8 cellular contexts compared by ENCODE assay signal in genomic region chr15:76196949-76197315, GRCh38.
DNase-seq lines count a peak whose midpoint lies in the region; ATAC-seq and TF ChIP-seq lines count a peak whose summit lies in the region.
"Had no signal": no experiment of that assay in that cellular context is flagged by ENCODE, and none has a peak within 500 bp of the region (broad histone marks: within the 10 kb centered on the region; RNA-seq: fewer than 3 reads in every experiment).

No MANE protein-coding gene starts in this region.

- no peaks in the 10 kb centered on the region for H3K9me3 ChIP-seq in SK-N-MC (ENCODE audit: low read depth, low read length)
- no peaks in the 10 kb centered on the region for H3K9me3 ChIP-seq in thoracic aorta

- no peak for ATAC-seq in thoracic aorta (ENCODE audit: insufficient number of reproducible peaks, low FRiP score, low read depth)

- H3K27ac ChIP-seq in SK-N-MC (no peak overlapping the region), epithelial cell of prostate (peak overlapping the region; percentile 80), thoracic aorta (peak overlapping the region; percentile 36 to 43)

- peaks cover 26 to 47% of the 10 kb centered on the region in 2 donors for H3K4me1 ChIP-seq in thoracic aorta (ENCODE audit: control insufficient read depth in 1 of 2, low read depth in 2 of 2)

- H3K9ac ChIP-seq in SK-N-MC (ENCODE audit: insufficient read length): peak overlapping the region; percentile 14

- H3K27me3 ChIP-seq in thoracic aorta (replicated peaks; ENCODE audit: insufficient read depth): no peaks in the 10 kb centered on the region

- no peaks in the 10 kb centered on the region for H3K36me3 ChIP-seq in SK-N-MC (ENCODE audit: insufficient read depth, low read length)
- H3K36me3 ChIP-seq in thoracic aorta: no peaks in the 10 kb centered on the region

- no peak for TF ChIP-seq CTCF in thoracic aorta (IDR thresholded peaks at IDR 0.05)

- H3K4me3 ChIP-seq in SK-N-MC (no peak overlapping the region), thoracic aorta (no peak overlapping the region)

- DNase-seq in SK-N-MC (ENCODE audit: low read depth, low spot score): no peak
- DNase-seq in epithelial cell of prostate (ENCODE audit: low read depth, low spot score): no peak
- DNase-seq in midbrain (lab: John Stamatoyannopoulos, UW): peak; percentile 69
- DNase-seq in thoracic aorta (ENCODE audit: low spot score): no peak
- DNase-seq in NCI-H1092 treated with DMSO at 0.1 percent for 48 hours (lab: John Stamatoyannopoulos, UW): no peak
- DNase-seq in NCI-H345 (lab: John Stamatoyannopoulos, UW): no peak
- DNase-seq in DMS53 treated with DMSO at 0.1 percent for 48 hours (lab: John Stamatoyannopoulos, UW; ENCODE audit: unreplicated experiment): no peak
- DNase-seq: stimulated activated CD4-positive, alpha-beta T cell treated with anti-CD3 and anti-CD28 coated beads, Interleukin-15, amount 100 ng/mL, for 24 hours had no signal
